10 cellular contexts compared by ENCODE assay signal in the genomic region with DNA sequence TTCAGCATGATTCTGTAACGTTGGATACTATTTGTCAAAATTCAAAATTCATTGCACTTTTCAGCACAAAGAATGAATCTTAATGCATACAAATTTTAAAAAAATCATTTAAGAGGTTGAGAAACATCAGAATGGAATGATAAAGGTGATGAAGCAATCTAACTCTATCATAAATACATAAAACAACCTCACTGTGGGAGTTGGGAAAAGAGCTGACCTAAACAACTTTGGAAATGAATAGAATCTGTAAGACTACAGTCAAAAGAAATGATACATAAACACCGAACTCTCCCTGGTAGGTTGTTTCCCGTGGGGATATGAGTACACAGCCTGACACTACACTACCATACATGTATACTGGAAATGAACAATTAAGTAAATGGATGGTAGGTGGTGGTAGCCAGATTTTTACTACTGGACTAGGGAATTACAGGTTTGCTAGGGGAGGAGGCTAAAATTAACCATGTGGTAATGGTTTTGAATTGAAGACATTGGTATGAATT.
"Had no signal": no experiment of that assay in that cellular context is flagged by ENCODE, and none has a peak within 500 bp of the region (broad histone marks: within the 10 kb centered on the region; RNA-seq: fewer than 3 reads in every experiment).

No MANE protein-coding gene starts in this region.

- H3K9me3 Mint-ChIP-seq: HFFc6 had no signal

- ATAC-seq: HCT116, HepG2 had no signal

- H3K4me3 Mint-ChIP-seq: HFFc6, IgD-negative memory B cell had no signal

- H3K9ac ChIP-seq: GM23248 had no signal

- H3K27me3 Mint-ChIP-seq: IgD-negative memory B cell had no signal

- H3K36me3 Mint-ChIP-seq: IgD-negative memory B cell had no signal

- DNase-seq: GM23248, GOT3, H7, HFFc6, KBM-7 had no signal

- H3K4me3 ChIP-seq: GM23248, HAP-1 had no signal

- H3K36me3 ChIP-seq: HAP-1 had no signal

- H3K27ac ChIP-seq: GM23248, HL-60 had no signal

- H3K4me1 Mint-ChIP-seq: IgD-negative memory B cell had no signal

- H3K9me3 ChIP-seq: HAP-1 had no signal

- FAIRE-seq: HepG2 had no signal

- H3K27ac Mint-ChIP-seq: HFFc6 had no signal
